In genomic region chr7:114922151-114922651, GRCh38 we compare ENCODE assay signal across 7 cellular contexts. TPM values are rescaled to one million over a fixed set of nuclear protein-coding genes. Genes with fewer than 3 reads are reported as not detected.
DNase-seq lines count a peak whose midpoint lies in the region; ATAC-seq, FAIRE-seq and TF ChIP-seq lines count a peak whose summit lies in the region.

No MANE protein-coding gene starts in this region.

- H3K9ac ChIP-seq in NT2/D1 (ENCODE audit: insufficient read length, low read depth): peak overlapping the region; percentile 71

- peak overlapping the region; percentile 86 to 95 (median 94) for H3K27ac ChIP-seq in gastroesophageal sphincter
- H3K27ac ChIP-seq in pancreas: peak overlapping the region; percentile 58 to 86 (median 68)
- peak overlapping the region; percentile 92 for H3K27ac ChIP-seq in upper lobe of right lung

- peak overlapping the region; percentile 56 for H3K4me3 ChIP-seq in NT2/D1 (ENCODE audit: insufficient read length, low read depth)
- H3K4me3 ChIP-seq in gastroesophageal sphincter: peak overlapping the region; percentile 82 to 92
- peak overlapping the region; percentile 49 to 80 (median 64) for H3K4me3 ChIP-seq in pancreas
- H3K4me3 ChIP-seq in upper lobe of right lung: peak overlapping the region; percentile 90

- H3K9me3 ChIP-seq in NT2/D1 (ENCODE audit: insufficient read depth, low read length) (no peaks in the 10 kb centered on the region), gastroesophageal sphincter (no peaks in the 10 kb centered on the region), pancreas (no peaks in the 10 kb centered on the region), upper lobe of right lung (no peaks in the 10 kb centered on the region)

- H3K36me3 ChIP-seq in NT2/D1 (ENCODE audit: insufficient read depth, insufficient read length, low read length): peaks cover 2% of the 10 kb centered on the region
- H3K36me3 ChIP-seq in gastroesophageal sphincter: no peaks in the 10 kb centered on the region
- no peaks in the 10 kb centered on the region for H3K36me3 ChIP-seq in pancreas
- H3K36me3 ChIP-seq in upper lobe of right lung: no peaks in the 10 kb centered on the region

- H3K4me1 ChIP-seq in NT2/D1 (ENCODE audit: insufficient read depth, insufficient read length) (no peaks in the 10 kb centered on the region), gastroesophageal sphincter (peaks cover 2 to 46% (median 8%) of the 10 kb centered on the region in 3 donors), pancreas (peaks cover 0 to 9% (median 6%) of the 10 kb centered on the region in 3 donors), upper lobe of right lung (peaks cover 26% of the 10 kb centered on the region)

- DNase-seq in NT2/D1 (ENCODE audit: low read depth, low spot score): no peak
- peak; percentile 90 for DNase-seq in activated effector memory CD4-positive, alpha-beta T cell treated with anti-CD3 and anti-CD28 coated beads, Interleukin-2, amount 50 U/mL, for 16 hours
- peak; percentile 22 to 77 (median 49) for DNase-seq in pancreas
- DNase-seq in upper lobe of right lung: peak; percentile 83

- intact Hi-C loops in pancreas (cut with DNase I) (no loop called here), upper lobe of right lung (cut with DNase I) (no loop called here)

- no peak for FAIRE-seq in pancreas (lab: Jason Lieb, UNC)

- ATAC-seq in HG02840 (IDR thresholded peaks at IDR 0.05; ENCODE audit: low FRiP score, unreplicated experiment): peak; percentile 42
- ATAC-seq in gastroesophageal sphincter: peak; percentile 77
- ATAC-seq in pancreas: peak; percentile 79 to 87 (median 84)
- peak; percentile 85 for ATAC-seq in upper lobe of right lung

- no peak for TF ChIP-seq EP300 in gastroesophageal sphincter (IDR thresholded peaks at IDR 0.05)

- WGBS in gastroesophageal sphincter (ENCODE audit: low coverage in 1 of 2), 2 donors: 0% methylated on average over 2 to 25 of the region's 48 CpGs
- WGBS in pancreas, 2 donors: 0 to 1% methylated on average over 45 to 48 of the region's 48 CpGs

- peak; percentile 65 for TF ChIP-seq POLR2A in GM18526 (IDR thresholded peaks at IDR 0.05; ENCODE audit: extremely low read depth, insufficient read length)
- TF ChIP-seq POLR2A in gastroesophageal sphincter (IDR thresholded peaks at IDR 0.05): peak; percentile 31 to 34

- peaks cover 5% of the 10 kb centered on the region for H3K27me3 ChIP-seq in NT2/D1 (ENCODE audit: insufficient read depth, insufficient read length)
- H3K27me3 ChIP-seq in gastroesophageal sphincter: no peaks in the 10 kb centered on the region
- H3K27me3 ChIP-seq in pancreas: no peaks in the 10 kb centered on the region
- H3K27me3 ChIP-seq in upper lobe of right lung: no peaks in the 10 kb centered on the region

- TF ChIP-seq CTCF in gastroesophageal sphincter (IDR thresholded peaks at IDR 0.05) (no peak), pancreas (IDR thresholded peaks at IDR 0.05) (no peak), upper lobe of right lung (IDR thresholded peaks at IDR 0.05) (no peak)

RNA-seq across cellular contexts. Expression of gene MDFIC, which starts 0.3 kb away (rescaled TPM):
- total RNA-seq in gastroesophageal sphincter (10 to 100 TPM; 30.3 to 73.5 (median 38.1) TPM), pancreas (10 to 100 TPM in 2 of 6 donors, 1 to 10 TPM in 4; 3.5 to 12.3 (median 4.8) TPM), upper lobe of right lung (39.0 TPM)
- 1 to 10 TPM; 3.1 to 5.2 TPM for polyA plus RNA-seq in pancreas
